ENCODE assay signal across 12 cellular contexts in genomic region chr2:239339726-239340654, GRCh38.
DNase-seq lines count a peak whose midpoint lies in the region; ATAC-seq and TF ChIP-seq lines count a peak whose summit lies in the region.
"Had no signal": no experiment of that assay in that cellular context is flagged by ENCODE, and none has a peak within 500 bp of the region (broad histone marks: within the 10 kb centered on the region; RNA-seq: fewer than 3 reads in every experiment).

No MANE protein-coding gene starts in this region.

- peaks cover 25% of the 10 kb centered on the region for H3K4me1 Mint-ChIP-seq in activated naive CD4-positive, alpha-beta T cell treated with anti-CD3 and anti-CD28 coated beads, Interleukin-2, amount 10 ng/mL, durations not matched to agents 7 days and 5 days

- H3K27ac ChIP-seq in cingulate gyrus (ENCODE audit: low read depth, low read length), result peak overlapping the region; percentile 8
- peak overlapping the region in 1 of 5 donors; percentile 27 for H3K27ac ChIP-seq in adrenal gland
- H3K27ac ChIP-seq: psoas muscle, SJSA1 had no signal

- peak; percentile 88 to 95 for ATAC-seq in activated naive CD4-positive, alpha-beta T cell treated with anti-CD3 and anti-CD28 coated beads, Interleukin-2, amount 50 U/mL, for 72 hours
- ATAC-seq in HG03159 (IDR thresholded peaks at IDR 0.05; ENCODE audit: unreplicated experiment), result peak; percentile 63
- no peak for ATAC-seq in GM19397 (IDR thresholded peaks at IDR 0.05; ENCODE audit: unreplicated experiment)
- ATAC-seq in GM18870 (IDR thresholded peaks at IDR 0.05; ENCODE audit: unreplicated experiment), result no peak

- no peak for TF ChIP-seq POLR2A in adrenal gland (IDR thresholded peaks at IDR 0.05)

- peaks cover 16 to 32% of the 10 kb centered on the region in 2 donors for H3K36me3 Mint-ChIP-seq in activated naive CD4-positive, alpha-beta T cell treated with anti-CD3 and anti-CD28 coated beads, Interleukin-2, amount 50 U/mL, for 72 hours
- peaks cover 28% of the 10 kb centered on the region for H3K36me3 Mint-ChIP-seq in activated naive CD4-positive, alpha-beta T cell treated with anti-CD3 and anti-CD28 coated beads, Interleukin-2, amount 10 ng/mL, durations not matched to agents 7 days and 5 days

- no peaks in the 10 kb centered on the region for H3K36me3 ChIP-seq in adrenal gland (replicated peaks in 1 of 2)
- H3K36me3 ChIP-seq: SJSA1 had no signal

- no peak for TF ChIP-seq CTCF in adrenal gland (IDR thresholded peaks at IDR 0.05)

- no peaks in the 10 kb centered on the region for H3K9me3 ChIP-seq in adrenal gland (replicated peaks in 1 of 3)
- H3K9me3 ChIP-seq: psoas muscle, SJSA1 had no signal

- peak in 1 of 2 donors; percentile 79 for DNase-seq in activated naive CD4-positive, alpha-beta T cell treated with anti-CD3 and anti-CD28 coated beads, Interleukin-2, amount 50 U/mL, for 72 hours (ENCODE audit: low spot score in 2 of 2)
- DNase-seq in activated naive CD4-positive, alpha-beta T cell treated with anti-CD3 and anti-CD28 coated beads, Interleukin-2, amount 10 ng/mL, durations not matched to agents 7 days and 5 days, result no peak
- DNase-seq in NCI-H2107 treated with DMSO at 0.1 percent for 48 hours (lab: John Stamatoyannopoulos, UW; ENCODE audit: unreplicated experiment) (no peak), adrenal gland (no peak)
- DNase-seq: activated effector memory CD4-positive, alpha-beta T cell treated with Interleukin-2 at 50 U/mL for 16 hours; NCI-H2029; psoas muscle had no signal

- intact Hi-C loops in adrenal gland (cut with DNase I), result loop anchor here in 1 of 2 donors (5.0 kb wide), 1 partner anchor 47 kb away; no protein-coding TSS in a partner anchor

- H3K27me3 Mint-ChIP-seq in activated naive CD4-positive, alpha-beta T cell treated with anti-CD3 and anti-CD28 coated beads, Interleukin-2, amount 10 ng/mL, durations not matched to agents 7 days and 5 days, result peaks cover 10% of the 10 kb centered on the region

- H3K4me3 Mint-ChIP-seq in activated naive CD4-positive, alpha-beta T cell treated with anti-CD3 and anti-CD28 coated beads, Interleukin-2, amount 10 ng/mL, durations not matched to agents 7 days and 5 days, result no peak overlapping the region

- 80 to 91% (median 85%) methylated on average over 6 to 7 of the region's 7 CpGs for WGBS in adrenal gland, 4 donors

- no peaks in the 10 kb centered on the region for H3K27me3 ChIP-seq in adrenal gland
- H3K27me3 ChIP-seq: SJSA1 had no signal

- CTCF ChIA-PET in activated naive CD4-positive, alpha-beta T cell treated with anti-CD3 and anti-CD28 coated beads, Interleukin-2, amount 10 ng/mL, durations not matched to agents 7 days and 5 days (lab: Charles Lee), result interaction anchor here (0.6 kb wide), 1 partner anchor 51 kb away, joined by 3 read pairs; no protein-coding TSS in a partner anchor

- H3K9me3 Mint-ChIP-seq in activated naive CD4-positive, alpha-beta T cell treated with anti-CD3 and anti-CD28 coated beads, Interleukin-2, amount 50 U/mL, for 72 hours, result peaks cover 0 to 3% of the 10 kb centered on the region in 2 donors
- H3K9me3 Mint-ChIP-seq in activated naive CD4-positive, alpha-beta T cell treated with anti-CD3 and anti-CD28 coated beads, Interleukin-2, amount 10 ng/mL, durations not matched to agents 7 days and 5 days, result no peaks in the 10 kb centered on the region

- no peaks in the 10 kb centered on the region for H3K4me1 ChIP-seq in adrenal gland (replicated peaks in 1 of 2)
- H3K4me1 ChIP-seq: psoas muscle had no signal

- no peak overlapping the region for H3K4me3 ChIP-seq in adrenal gland
- H3K4me3 ChIP-seq: psoas muscle, SJSA1 had no signal

- peak overlapping the region in 1 of 2 donors; percentile 84 for H3K27ac Mint-ChIP-seq in activated naive CD4-positive, alpha-beta T cell treated with anti-CD3 and anti-CD28 coated beads, Interleukin-2, amount 50 U/mL, for 72 hours
- H3K27ac Mint-ChIP-seq in activated naive CD4-positive, alpha-beta T cell treated with anti-CD3 and anti-CD28 coated beads, Interleukin-2, amount 10 ng/mL, durations not matched to agents 7 days and 5 days, result no peak overlapping the region

Comparison
In these comparisons a context has a peak if more than half of its experiments do, and no peak if none do; other contexts are left out.
1. ATAC-seq: peak in activated naive CD4-positive, alpha-beta T cell treated with anti-CD3 and anti-CD28 coated beads, Interleukin-2, amount 50 U/mL, for 72 hours (2 of 2) and HG03159 (single experiment); none in GM19397 (single experiment) and GM18870 (single experiment).